10 cellular contexts compared by ENCODE assay signal in genomic region chr12:54019111-54019811, GRCh38. TPM values are rescaled to one million over a fixed set of nuclear protein-coding genes. Genes with fewer than 3 reads are reported as not detected.
DNase-seq lines count a peak whose midpoint lies in the region; FAIRE-seq and TF ChIP-seq lines count a peak whose summit lies in the region.
"Had no signal": no experiment of that assay in that cellular context is flagged by ENCODE, and none has a peak within 500 bp of the region (broad histone marks: within the 10 kb centered on the region; RNA-seq: fewer than 3 reads in every experiment).

No MANE protein-coding gene starts in this region.

- no peak overlapping the region for H4K5ac ChIP-seq in H9 (ENCODE audit: insufficient read length, low read depth, low read length)

- no peak overlapping the region for H2BK120ac ChIP-seq in H9 (ENCODE audit: low read depth, low read length, poor library complexity, severe bottlenecking)

- peaks cover 13 to 30% of the 10 kb centered on the region in 2 experiments for H3K4me1 Mint-ChIP-seq in H9

- H4K8ac ChIP-seq in H9 (replicated peaks; ENCODE audit: insufficient read length, low read depth, low read length) = no peak overlapping the region

- peaks cover 100% of the 10 kb centered on the region for H3K27me3 Mint-ChIP-seq in H9 (ENCODE audit: low read depth)

- no peak overlapping the region for H3K23ac ChIP-seq in H9 (ENCODE audit: insufficient read length, low read depth, low read length)

- H3K18ac ChIP-seq in H9 (ENCODE audit: insufficient read length, low read depth, low read length) = no peak overlapping the region

- H2AFZ ChIP-seq in H9 (ENCODE audit: low read length) (no peak overlapping the region), smooth muscle cell (ENCODE audit: low read depth) (no peak overlapping the region)

- H2BK12ac ChIP-seq in H9 (ENCODE audit: insufficient read length, low read depth, low read length) = no peak overlapping the region

- H3K27me3 ChIP-seq in H9 (ENCODE audit: insufficient read depth, low read length) (peaks cover 94% of the 10 kb centered on the region), smooth muscle cell (ENCODE audit: low read depth) (peaks cover 90% of the 10 kb centered on the region)

- no peaks in the 10 kb centered on the region for H3K36me3 ChIP-seq in smooth muscle cell (ENCODE audit: low read depth)

- H4K20me1 ChIP-seq in H9 (ENCODE audit: control insufficient read depth, insufficient read depth, insufficient read length) (no peaks in the 10 kb centered on the region), smooth muscle cell (ENCODE audit: low read depth) (no peaks in the 10 kb centered on the region)

- WGBS in H9 (ENCODE audit: extremely low coverage, insufficient read length, low lambda C conversion rate) = no CpG with 5 or more reads among the region's 41 CpGs
- WGBS in smooth muscle cell (ENCODE audit: low lambda C conversion rate) = 7% methylated on average over 35 of the region's 41 CpGs

- H3K14ac ChIP-seq in H9 (ENCODE audit: insufficient read depth, low read length) = no peak overlapping the region

- H2BK15ac ChIP-seq in H9 (ENCODE audit: low read depth, low read length) = no peak overlapping the region

- H3K79me2 ChIP-seq in H9 (ENCODE audit: insufficient read depth, low read length) = no peaks in the 10 kb centered on the region
- H3K79me2 ChIP-seq in smooth muscle cell (ENCODE audit: low read depth) = peaks cover 25% of the 10 kb centered on the region

- H3K4me3 ChIP-seq in smooth muscle cell = peak overlapping the region; percentile 42

- H4K91ac ChIP-seq in H9 (ENCODE audit: insufficient read length, low read depth, low read length) = no peak overlapping the region

- no peak for FAIRE-seq in RCC 7860 (lab: Jason Lieb, UNC)

- H3K4me1 ChIP-seq in H9 (ENCODE audit: insufficient read depth, low read length) = no peaks in the 10 kb centered on the region
- peaks cover 7% of the 10 kb centered on the region for H3K4me1 ChIP-seq in smooth muscle cell (ENCODE audit: low read depth)

- DNase-seq in H9 (peak; percentile 74), SK-MEL-5 (ENCODE audit: low read depth, low spot score) (peak; percentile 41), islet precursor cell (peak; percentile 88), smooth muscle cell (lab: John Stamatoyannopoulos, UW; ENCODE audit: unreplicated experiment) (no peak), NCI-H1436 (lab: John Stamatoyannopoulos, UW) (no peak), hippocampal formation (lab: John Stamatoyannopoulos, UW) (no peak), RCC 7860 (ENCODE audit: low spot score) (no peak)
- DNase-seq: NCI-H524 treated with DMSO at 0.1 percent for 48 hours had no signal

- H2BK5ac ChIP-seq in H9 (ENCODE audit: insufficient read length, low read length) = no peak overlapping the region

- no peak overlapping the region for H3K27ac Mint-ChIP-seq in H9

- H3K9me3 ChIP-seq in H9 (ENCODE audit: control insufficient read depth, low read depth, low read length) (no peaks in the 10 kb centered on the region), smooth muscle cell (replicated peaks; ENCODE audit: low read depth) (no peaks in the 10 kb centered on the region)

- no peak overlapping the region for H3K4ac ChIP-seq in H9 (ENCODE audit: low read depth, low read length)

- no peak overlapping the region for H3T11ph ChIP-seq in H9 (ENCODE audit: low read length)

- no peak overlapping the region for H2AK5ac ChIP-seq in H9 (ENCODE audit: insufficient read length, low read length)

- H3K36me3 Mint-ChIP-seq in H9 (ENCODE audit: insufficient read depth in 1 of 3, low read depth in 3 of 3) = no peaks in the 10 kb centered on the region

- peaks cover 0 to 2% of the 10 kb centered on the region in 2 experiments; a peak in 2 of 5 replicates for H3K9me3 Mint-ChIP-seq in H9

- H3K27ac ChIP-seq in H9 (ENCODE audit: insufficient read length, low read depth, low read length) = no peak overlapping the region
- H3K27ac ChIP-seq in smooth muscle cell (ENCODE audit: low read depth) = peak overlapping the region; percentile 87

- H3K4me3 Mint-ChIP-seq in H9 = peak overlapping the region; percentile 8 to 55; a peak in 2 of 5 replicates

- H3K56ac ChIP-seq in H9 (ENCODE audit: insufficient read length, low read depth, low read length) = no peak overlapping the region

- no peaks in the 10 kb centered on the region for H3F3A ChIP-seq in smooth muscle cell (ENCODE audit: low read depth)

- H3K23me2 ChIP-seq in H9 (ENCODE audit: insufficient read length, low read depth, low read length, poor library complexity, severe bottlenecking) = peaks cover 10% of the 10 kb centered on the region

- H3K9ac ChIP-seq in H9 (ENCODE audit: extremely low read depth, insufficient read length, low read length) (no peak overlapping the region), smooth muscle cell (ENCODE audit: low read depth) (peak overlapping the region; percentile 73)

- no peaks in the 10 kb centered on the region for H3K79me1 ChIP-seq in H9 (ENCODE audit: insufficient read depth, low read depth, low read length, poor library complexity, severe bottlenecking)

- H3K4me2 ChIP-seq in H9 (ENCODE audit: insufficient read depth, insufficient read length, low read length) = peak overlapping the region; percentile 28
- peak overlapping the region; percentile 82 for H3K4me2 ChIP-seq in smooth muscle cell

- no peak overlapping the region for H2BK20ac ChIP-seq in H9 (ENCODE audit: low read depth, low read length, poor library complexity, severe bottlenecking)

- no peak for TF ChIP-seq CTCF in H9 (conservative IDR thresholded peaks at IDR 0.05)
- TF ChIP-seq CTCF in smooth muscle cell (IDR thresholded peaks at IDR 0.05; ENCODE audit: borderline replicate concordance, insufficient read depth, poor library complexity, severe bottlenecking) = no peak

- in situ Hi-C loops in SK-MEL-5 (cut with HindIII; ENCODE audit: low pct_unique_long_range_greater_than_20kb, low sequenced_read_pairs) = no loop called here

RNA-seq across cellular contexts. Expression of gene HOXC6, which starts 9.0 kb away (rescaled TPM):
- total RNA-seq in H9 (2021) (not detected in 2 replicates), smooth muscle cell (3.0 and 3.1 TPM in 2 replicates)
- 1.5 and 2.1 TPM in 2 replicates for total RNA-seq in SK-MEL-5 (2014; rRNA removed; shearing (Covaris generic))
- 8.4 and 10.3 TPM in 2 replicates for polyA plus RNA-seq in SK-MEL-5 (2015; cell fraction: cytosol; rRNA removed)
- 4.1 and 13.3 TPM in 2 replicates for polyA plus RNA-seq in SK-MEL-5 (2015; cell fraction: nucleus; rRNA removed)
- polyA plus RNA-seq in smooth muscle cell = 8.3 and 12.3 TPM in 2 replicates
- total RNA-seq: T-helper 2 cell treated with Interferon-gamma antibody and Interleukin-4, amounts not matched to agents 100 ng/mL and 5 ng/mL, for 36 hours had no signal

RNA-seq across cellular contexts. Expression of gene HOXC8, which starts 10.5 kb away (rescaled TPM):
- not detected in 2 replicates for total RNA-seq in H9 (2021)
- total RNA-seq in SK-MEL-5 (2014; rRNA removed; shearing (Covaris generic)) = 1.0 and 1.1 TPM in 2 replicates
- polyA plus RNA-seq in SK-MEL-5 (2015; cell fraction: cytosol; rRNA removed) = 4.2 and 5.3 TPM in 2 replicates
- 6.3 and 7.8 TPM in 2 replicates for polyA plus RNA-seq in SK-MEL-5 (2015; cell fraction: nucleus; rRNA removed)
- 1.4 and 1.6 TPM in 2 replicates for total RNA-seq in smooth muscle cell
- polyA plus RNA-seq in smooth muscle cell = 3.8 and 4.4 TPM in 2 replicates
- total RNA-seq: fibroblast of lung; T-helper 2 cell treated with Interferon-gamma antibody and Interleukin-4, amounts not matched to agents 100 ng/mL and 5 ng/mL, for 36 hours had no signal

RNA-seq across cellular contexts. Expression of gene HOXC5, which starts 13.6 kb away (rescaled TPM):
- not detected in 2 replicates for total RNA-seq in H9 (2021)
- not detected in 2 replicates for total RNA-seq in SK-MEL-5 (2014; rRNA removed; shearing (Covaris generic))
- not detected in 2 replicates for polyA plus RNA-seq in SK-MEL-5 (2015; cell fraction: cytosol; rRNA removed)
- polyA plus RNA-seq in SK-MEL-5 (2015; cell fraction: nucleus; rRNA removed) = not detected in 2 replicates
- 1.3 TPM in 1 of 2 replicates, not detected in the other for total RNA-seq in smooth muscle cell
- polyA plus RNA-seq in smooth muscle cell = 0.54 TPM in 1 of 2 replicates, not detected in the other
- total RNA-seq: T-helper 2 cell treated with Interferon-gamma antibody and Interleukin-4, amounts not matched to agents 100 ng/mL and 5 ng/mL, for 36 hours had no signal

RNA-seq across cellular contexts. Expression of gene HOXC9, which starts 19.3 kb away (rescaled TPM):
- total RNA-seq in H9 (2021) (not detected in 2 replicates), smooth muscle cell (0.54 and 1.2 TPM in 2 replicates)
- 7.2 and 9.4 TPM in 2 replicates for total RNA-seq in SK-MEL-5 (2014; rRNA removed; shearing (Covaris generic))
- 12.0 and 14.2 TPM in 2 replicates for polyA plus RNA-seq in SK-MEL-5 (2015; cell fraction: cytosol; rRNA removed)
- polyA plus RNA-seq in SK-MEL-5 (2015; cell fraction: nucleus; rRNA removed) = 0.28 and 1.6 TPM in 2 replicates
- 2.5 and 2.7 TPM in 2 replicates for polyA plus RNA-seq in smooth muscle cell
- total RNA-seq: fibroblast of lung; T-helper 2 cell treated with Interferon-gamma antibody and Interleukin-4, amounts not matched to agents 100 ng/mL and 5 ng/mL, for 36 hours had no signal

RNA-seq across cellular contexts. Expression of gene HOXC10, which starts 34.3 kb away (rescaled TPM):
- total RNA-seq in H9 (2021) = not detected in 2 replicates
- 0.45 and 0.53 TPM in 2 replicates for total RNA-seq in SK-MEL-5 (2014; rRNA removed; shearing (Covaris generic))
- polyA plus RNA-seq in SK-MEL-5 (2015; cell fraction: cytosol; rRNA removed) = 4.3 and 6.6 TPM in 2 replicates
- polyA plus RNA-seq in SK-MEL-5 (2015; cell fraction: nucleus; rRNA removed) = 1.7 and 2.5 TPM in 2 replicates
- total RNA-seq in smooth muscle cell = not detected in 2 replicates
- 0.66 and 0.67 TPM in 2 replicates for polyA plus RNA-seq in smooth muscle cell
- total RNA-seq: fibroblast of lung; T-helper 2 cell treated with Interferon-gamma antibody and Interleukin-4, amounts not matched to agents 100 ng/mL and 5 ng/mL, for 36 hours had no signal

Comparison
In these comparisons a context has a peak if more than half of its experiments do, and no peak if none do; other contexts are left out.
1. DNase-seq: peak in H9 (single experiment), SK-MEL-5 (single experiment) and islet precursor cell (single experiment); none in smooth muscle cell (single experiment), NCI-H1436 (single experiment), hippocampal formation (0 of 2) and RCC 7860 (single experiment).